In the genomic region with DNA sequence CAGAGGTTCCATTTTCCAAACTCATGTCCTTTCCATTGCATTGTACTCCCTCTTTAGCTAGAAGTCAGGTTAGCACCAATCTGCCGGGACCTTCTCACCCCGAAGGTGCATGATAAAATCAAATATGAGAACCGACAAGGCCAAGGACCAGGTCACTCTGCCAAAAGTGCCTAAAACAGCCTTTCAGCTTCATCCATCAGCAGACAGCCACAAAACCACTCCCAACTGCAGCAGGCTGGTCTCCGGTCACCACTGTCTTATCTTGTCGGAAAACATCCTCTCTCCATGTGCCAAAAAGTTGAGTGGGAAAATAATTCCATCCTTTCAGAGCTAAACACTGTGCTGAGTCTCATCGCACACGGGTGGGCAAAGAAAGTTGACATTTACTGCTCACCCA, we compare ENCODE assay signal across 7 cellular contexts. TPM values are rescaled to one million over a fixed set of nuclear protein-coding genes. Genes with fewer than 3 reads are reported as not detected.
DNase-seq lines count a peak whose midpoint lies in the region; ATAC-seq and TF ChIP-seq lines count a peak whose summit lies in the region.

No MANE protein-coding gene starts in this region.

- ATAC-seq in stimulated activated effector memory CD8-positive, alpha-beta T cell treated with anti-CD3 and anti-CD28 coated beads, Interleukin-12 subunit alpha, Interleukin-12 subunit beta, amount 100 ng/mL, for 72 hours: no peak

- H3K9me3 Mint-ChIP-seq in stimulated activated effector memory CD8-positive, alpha-beta T cell treated with anti-CD3 and anti-CD28 coated beads, Interleukin-12 subunit alpha, Interleukin-12 subunit beta, amount 100 ng/mL, for 72 hours: no peaks in the 10 kb centered on the region

- H3K4me1 ChIP-seq in hepatocyte (ENCODE audit: insufficient read depth): peaks cover 26% of the 10 kb centered on the region

- H3K4me2 ChIP-seq in hepatocyte: peak overlapping the region; percentile 95

- H3K4me3 ChIP-seq in HFF-Myc (replicated peaks; ENCODE audit: low read depth, low read length): peak overlapping the region; percentile 84
- peak overlapping the region; percentile 66 for H3K4me3 ChIP-seq in WI38 (ENCODE audit: low read depth, low read length)
- H3K4me3 ChIP-seq in hepatocyte: peak overlapping the region; percentile 65

- peak overlapping the region; percentile 91 for H3K27ac Mint-ChIP-seq in stimulated activated effector memory CD8-positive, alpha-beta T cell treated with anti-CD3 and anti-CD28 coated beads, Interleukin-12 subunit alpha, Interleukin-12 subunit beta, amount 100 ng/mL, for 72 hours

- no peak overlapping the region for H2AFZ ChIP-seq in hepatocyte

- no peaks in the 10 kb centered on the region for H3K9me2 ChIP-seq in hepatocyte (replicated peaks; ENCODE audit: insufficient read depth)

- peaks cover 43% of the 10 kb centered on the region for H3K36me3 Mint-ChIP-seq in stimulated activated effector memory CD8-positive, alpha-beta T cell treated with anti-CD3 and anti-CD28 coated beads, Interleukin-12 subunit alpha, Interleukin-12 subunit beta, amount 100 ng/mL, for 72 hours

- H3K27me3 ChIP-seq in hepatocyte: no peaks in the 10 kb centered on the region

- H3K9me3 ChIP-seq in hepatocyte (ENCODE audit: low read depth): no peaks in the 10 kb centered on the region

- H3K36me3 ChIP-seq in hepatocyte (replicated peaks; ENCODE audit: insufficient read depth, low read depth): no peaks in the 10 kb centered on the region

- WGBS in hepatocyte (ENCODE audit: low lambda C conversion rate, missing lambda C conversion rate): 51% methylated on average over 7 of the region's 7 CpGs

- DNase-seq in HFF-Myc (ENCODE audit: extremely low read depth, low read depth): no peak
- no peak for DNase-seq in hepatocyte (ENCODE audit: low spot score)
- DNase-seq in stimulated activated effector memory CD8-positive, alpha-beta T cell treated with anti-CD3 and anti-CD28 coated beads, Interleukin-12 subunit alpha, Interleukin-12 subunit beta, amount 100 ng/mL, for 72 hours (ENCODE audit: low spot score in 2 of 2): no peak
- DNase-seq in NCI-H226: no peak
- no peak for DNase-seq in activated gamma-delta T cell treated with Interleukin-2 at 50 U/mL for 16 hours
- no peak for DNase-seq in amniotic stem cell (lab: John Stamatoyannopoulos, UW)

- peak overlapping the region; percentile 97 for H3K27ac ChIP-seq in hepatocyte

- peaks cover 90% of the 10 kb centered on the region for H3K79me2 ChIP-seq in hepatocyte

- peaks cover 60% of the 10 kb centered on the region for H3K4me1 Mint-ChIP-seq in stimulated activated effector memory CD8-positive, alpha-beta T cell treated with anti-CD3 and anti-CD28 coated beads, Interleukin-12 subunit alpha, Interleukin-12 subunit beta, amount 100 ng/mL, for 72 hours

- peaks cover 39% of the 10 kb centered on the region for H4K20me1 ChIP-seq in hepatocyte (ENCODE audit: insufficient read depth, poor library complexity, severe bottlenecking)

- no peak for TF ChIP-seq CTCF in HFF-Myc (IDR thresholded peaks at IDR 0.05; ENCODE audit: low read depth, low read length, missing control alignments)
- TF ChIP-seq CTCF in WI38 (IDR thresholded peaks at IDR 0.05; ENCODE audit: low read depth, low read length): no peak
- TF ChIP-seq CTCF in hepatocyte (IDR thresholded peaks at IDR 0.05; ENCODE audit: poor library complexity): no peak

- peak overlapping the region; percentile 92 for H3K4me3 Mint-ChIP-seq in stimulated activated effector memory CD8-positive, alpha-beta T cell treated with anti-CD3 and anti-CD28 coated beads, Interleukin-12 subunit alpha, Interleukin-12 subunit beta, amount 100 ng/mL, for 72 hours

RNA-seq across cellular contexts. Expression of a gene that starts 1.4 kb away (rescaled TPM):
- total RNA-seq in hepatocyte: 59.1 and 62.2 TPM in 2 replicates
- 75.7 and 80.5 TPM in 2 replicates for polyA plus RNA-seq in hepatocyte

RNA-seq across cellular contexts. Expression of a gene that starts 1.6 kb away (rescaled TPM):
- total RNA-seq in hepatocyte: 14.5 and 15.7 TPM in 2 replicates
- polyA plus RNA-seq in hepatocyte: 34.3 and 41.0 TPM in 2 replicates

RNA-seq across cellular contexts. Expression of a gene that starts 60.0 kb away (rescaled TPM):
- 46.5 and 49.2 TPM in 2 replicates for total RNA-seq in hepatocyte
- polyA plus RNA-seq in hepatocyte: 30.7 and 31.8 TPM in 2 replicates
